In genomic region chr19:5316138-5316537, GRCh38 we compare ENCODE assay signal across 41 cellular contexts.
"Had no signal": no experiment of that assay in that cellular context is flagged by ENCODE, and none has a peak within 500 bp of the region (broad histone marks: within the 10 kb centered on the region; RNA-seq: fewer than 3 reads in every experiment).

No MANE protein-coding gene starts in this region.

- FAIRE-seq: astrocyte, bronchial epithelial cell had no signal

- H3K4me3 Mint-ChIP-seq: activated naive CD4-positive, alpha-beta T cell treated with anti-CD3 and anti-CD28 coated beads for 36 hours; activated naive CD4-positive, alpha-beta T cell treated with anti-CD3 and anti-CD28 coated beads, Interleukin-2, amount 10 ng/mL, durations not matched to agents 7 days and 5 days; activated naive CD4-positive, alpha-beta T cell treated with anti-CD3 and anti-CD28 coated beads, Interleukin-2, amount 50 U/mL, for 24 hours; activated naive CD8-positive, alpha-beta T cell; activated naive CD8-positive, alpha-beta T cell treated with anti-CD3 and anti-CD28 coated beads for 36 hours; activated naive CD8-positive, alpha-beta T cell treated with anti-CD3 and anti-CD28 coated beads, Interleukin-2, amount 10 ng/mL, durations not matched to agents 7 days and 5 days; activated naive CD8-positive, alpha-beta T cell treated with anti-CD3 and anti-CD28 coated beads, Interleukin-2, amount 50 U/mL, for 24 hours; activated T-cell treated with anti-CD3 and anti-CD28 coated beads, Interleukin-2, amount 50 U/mL, for 24 hours; activated T-cell treated with anti-CD3 and anti-CD28 coated beads, Interleukin-2, amount 50 U/mL, for 4 hours; activated T-cell treated with anti-CD3 and anti-CD28 coated beads, Interleukin-2, amount 50 U/mL, for 72 hours; activated T-helper 1 cell treated with anti-CD3 and anti-CD28 coated beads, Interleukin-12 subunit alpha, Interleukin-12 subunit beta, Interleukin-2, Interleukin-4 antibody, amounts not matched to agents 30 ng/mL and 10 ng/mL and 1 ng/mL, durations not matched to agents 14 hours and 24 hours and 36 hours; activated T-helper 17 cell treated with anti-CD3 and anti-CD28 coated beads, Interleukin-2, amount 50 U/mL, for 72 hours; brain; central memory CD8-positive, alpha-beta T cell had no signal

- H3K36me3 Mint-ChIP-seq: activated naive CD4-positive, alpha-beta T cell treated with anti-CD3 and anti-CD28 coated beads, Interleukin-2, amount 10 ng/mL, durations not matched to agents 7 days and 5 days; activated naive CD4-positive, alpha-beta T cell treated with anti-CD3 and anti-CD28 coated beads, Interleukin-2, amount 50 U/mL, for 24 hours; activated naive CD4-positive, alpha-beta T cell treated with anti-CD3 and anti-CD28 coated beads, Interleukin-2, amount 50 U/mL, for 72 hours; activated naive CD8-positive, alpha-beta T cell; activated naive CD8-positive, alpha-beta T cell treated with anti-CD3 and anti-CD28 coated beads for 36 hours; activated naive CD8-positive, alpha-beta T cell treated with anti-CD3 and anti-CD28 coated beads, Interleukin-2, amount 10 ng/mL, durations not matched to agents 7 days and 5 days had no signal

- DNase-seq: activated effector memory CD4-positive, alpha-beta T cell treated with anti-CD3 and anti-CD28 coated beads, Interleukin-2, amount 50 U/mL, for 16 hours; activated effector memory CD4-positive, alpha-beta T cell treated with Interleukin-2 at 50 U/mL for 16 hours; activated gamma-delta T cell; activated gamma-delta T cell treated with Interleukin-2 at 50 U/mL for 16 hours; activated naive CD4-positive, alpha-beta T cell; activated naive CD4-positive, alpha-beta T cell treated with anti-CD3 and anti-CD28 coated beads for 36 hours; activated naive CD4-positive, alpha-beta T cell treated with anti-CD3 and anti-CD28 coated beads, Interleukin-2, amount 10 ng/mL, durations not matched to agents 7 days and 5 days; activated naive CD4-positive, alpha-beta T cell treated with anti-CD3 and anti-CD28 coated beads, Interleukin-2, amount 50 U/mL, for 16 hours; activated naive CD4-positive, alpha-beta T cell treated with Interleukin-2 at 50 U/mL for 16 hours; activated naive CD8-positive, alpha-beta T cell treated with anti-CD3 and anti-CD28 coated beads for 36 hours; activated naive CD8-positive, alpha-beta T cell treated with anti-CD3 and anti-CD28 coated beads, Interleukin-2, amount 10 ng/mL, durations not matched to agents 7 days and 5 days; activated naive CD8-positive, alpha-beta T cell treated with anti-CD3 and anti-CD28 coated beads, Interleukin-2, amount 50 U/mL, for 24 hours; activated T-cell treated with anti-CD3 and anti-CD28 coated beads for 4 hours; activated T-cell treated with anti-CD3 and anti-CD28 coated beads, Interleukin-2, amount 50 U/mL, for 1 hour; activated T-cell treated with anti-CD3 and anti-CD28 coated beads, Interleukin-2, amount 50 U/mL, for 24 hours; activated T-cell treated with anti-CD3 and anti-CD28 coated beads, Interleukin-2, amount 50 U/mL, for 4 hours; activated T-cell treated with anti-CD3 and anti-CD28 coated beads, Interleukin-2, amount 50 U/mL, for 48 hours; activated T-cell treated with anti-CD3 and anti-CD28 coated beads, Interleukin-2, amount 50 U/mL, for 72 hours; adrenal gland; amniotic stem cell; amygdala; anterior cingulate cortex; aorta; body of pancreas; brain microvascular endothelial cell; caudate nucleus; central memory CD4-positive, alpha-beta T cell; cerebellar nuclear complex had no signal

- H3K27me3 ChIP-seq: adrenal gland, ascending aorta, body of pancreas, brain microvascular endothelial cell, breast epithelium, cardiac muscle cell had no signal

- H3K27ac ChIP-seq: adrenal gland, ascending aorta, body of pancreas, brain microvascular endothelial cell, breast epithelium, cardiac muscle cell had no signal

- H3K36me3 ChIP-seq: adrenal gland, ascending aorta, brain microvascular endothelial cell, breast epithelium, cardiac muscle cell had no signal

- ATAC-seq: activated naive CD4-positive, alpha-beta T cell treated with anti-CD3 and anti-CD28 coated beads, Interleukin-2, amount 50 U/mL, for 72 hours; activated naive CD8-positive, alpha-beta T cell treated with anti-CD3 and anti-CD28 coated beads, Interleukin-2, amount 50 U/mL, for 24 hours; activated T-cell treated with anti-CD3 and anti-CD28 coated beads, Interleukin-2, amount 50 U/mL, for 4 hours; activated T-cell treated with anti-CD3 and anti-CD28 coated beads, Interleukin-2, amount 50 U/mL, for 72 hours; activated T-helper 17 cell treated with anti-CD3 and anti-CD28 coated beads, Interleukin-2, amount 50 U/mL, for 72 hours; body of pancreas had no signal

- H3K9me3 ChIP-seq: adrenal gland, ascending aorta, body of pancreas, breast epithelium had no signal

- H3K9me3 Mint-ChIP-seq: activated naive CD4-positive, alpha-beta T cell treated with anti-CD3 and anti-CD28 coated beads for 36 hours; activated naive CD4-positive, alpha-beta T cell treated with anti-CD3 and anti-CD28 coated beads, Interleukin-2, amount 10 ng/mL, durations not matched to agents 7 days and 5 days; activated naive CD4-positive, alpha-beta T cell treated with anti-CD3 and anti-CD28 coated beads, Interleukin-2, amount 50 U/mL, for 24 hours; activated naive CD4-positive, alpha-beta T cell treated with anti-CD3 and anti-CD28 coated beads, Interleukin-2, amount 50 U/mL, for 72 hours; activated naive CD8-positive, alpha-beta T cell treated with anti-CD3 and anti-CD28 coated beads for 36 hours; activated naive CD8-positive, alpha-beta T cell treated with anti-CD3 and anti-CD28 coated beads, Interleukin-2, amount 10 ng/mL, durations not matched to agents 7 days and 5 days; activated naive CD8-positive, alpha-beta T cell treated with anti-CD3 and anti-CD28 coated beads, Interleukin-2, amount 50 U/mL, for 24 hours; activated T-cell treated with anti-CD3 and anti-CD28 coated beads, Interleukin-2, amount 50 U/mL, for 24 hours; activated T-cell treated with anti-CD3 and anti-CD28 coated beads, Interleukin-2, amount 50 U/mL, for 4 hours; activated T-cell treated with anti-CD3 and anti-CD28 coated beads, Interleukin-2, amount 50 U/mL, for 72 hours; activated T-helper 1 cell treated with anti-CD3 and anti-CD28 coated beads, Interleukin-12 subunit alpha, Interleukin-12 subunit beta, Interleukin-2, Interleukin-4 antibody, amounts not matched to agents 30 ng/mL and 10 ng/mL and 1 ng/mL, durations not matched to agents 14 hours and 24 hours and 36 hours; activated T-helper 17 cell treated with anti-CD3 and anti-CD28 coated beads, Interleukin-2, amount 50 U/mL, for 72 hours; activated T-helper 2 cell treated with anti-CD3 and anti-CD28 coated beads, Interferon-gamma antibody, Interleukin-2, Interleukin-4, amounts not matched to agents 10 μg/mL and 5 μg/mL and 100 μg/mL, durations not matched to agents 14 hours and 24 hours and 36 hours; central memory CD8-positive, alpha-beta T cell had no signal

- H3K4me1 ChIP-seq: adrenal gland, ascending aorta, body of pancreas, breast epithelium had no signal

- H3K27ac Mint-ChIP-seq: activated naive CD4-positive, alpha-beta T cell treated with anti-CD3 and anti-CD28 coated beads for 36 hours; activated naive CD4-positive, alpha-beta T cell treated with anti-CD3 and anti-CD28 coated beads, Interleukin-2, amount 10 ng/mL, durations not matched to agents 7 days and 5 days; activated naive CD4-positive, alpha-beta T cell treated with anti-CD3 and anti-CD28 coated beads, Interleukin-2, amount 50 U/mL, for 24 hours; activated naive CD8-positive, alpha-beta T cell; activated naive CD8-positive, alpha-beta T cell treated with anti-CD3 and anti-CD28 coated beads for 36 hours; activated naive CD8-positive, alpha-beta T cell treated with anti-CD3 and anti-CD28 coated beads, Interleukin-2, amount 10 ng/mL, durations not matched to agents 7 days and 5 days; activated naive CD8-positive, alpha-beta T cell treated with anti-CD3 and anti-CD28 coated beads, Interleukin-2, amount 50 U/mL, for 24 hours; activated T-cell treated with anti-CD3 and anti-CD28 coated beads, Interleukin-2, amount 50 U/mL, for 24 hours; activated T-cell treated with anti-CD3 and anti-CD28 coated beads, Interleukin-2, amount 50 U/mL, for 72 hours; activated T-helper 1 cell treated with anti-CD3 and anti-CD28 coated beads, Interleukin-12 subunit alpha, Interleukin-12 subunit beta, Interleukin-2, Interleukin-4 antibody, amounts not matched to agents 30 ng/mL and 10 ng/mL and 1 ng/mL, durations not matched to agents 14 hours and 24 hours and 36 hours; activated T-helper 17 cell treated with anti-CD3 and anti-CD28 coated beads, Interleukin-2, amount 50 U/mL, for 72 hours; activated T-helper 2 cell treated with anti-CD3 and anti-CD28 coated beads, Interferon-gamma antibody, Interleukin-2, Interleukin-4, amounts not matched to agents 10 μg/mL and 5 μg/mL and 100 μg/mL, durations not matched to agents 14 hours and 24 hours and 36 hours had no signal

- H3K4me1 Mint-ChIP-seq: activated naive CD4-positive, alpha-beta T cell treated with anti-CD3 and anti-CD28 coated beads, Interleukin-2, amount 10 ng/mL, durations not matched to agents 7 days and 5 days; activated naive CD4-positive, alpha-beta T cell treated with anti-CD3 and anti-CD28 coated beads, Interleukin-2, amount 50 U/mL, for 24 hours; activated naive CD8-positive, alpha-beta T cell treated with anti-CD3 and anti-CD28 coated beads for 36 hours; activated naive CD8-positive, alpha-beta T cell treated with anti-CD3 and anti-CD28 coated beads, Interleukin-2, amount 10 ng/mL, durations not matched to agents 7 days and 5 days; activated naive CD8-positive, alpha-beta T cell treated with anti-CD3 and anti-CD28 coated beads, Interleukin-2, amount 50 U/mL, for 24 hours; activated T-helper 17 cell treated with anti-CD3 and anti-CD28 coated beads, Interleukin-2, amount 50 U/mL, for 72 hours; central memory CD8-positive, alpha-beta T cell had no signal

- H3K4me3 ChIP-seq: adrenal gland, ascending aorta, body of pancreas, breast epithelium, cardiac muscle cell had no signal
